9 cellular contexts compared by ENCODE assay signal in genomic region chr12:116143883-116144266, GRCh38.
DNase-seq lines count a peak whose midpoint lies in the region; ATAC-seq, FAIRE-seq and TF ChIP-seq lines count a peak whose summit lies in the region.
"Had no signal": no experiment of that assay in that cellular context is flagged by ENCODE, and none has a peak within 500 bp of the region (broad histone marks: within the 10 kb centered on the region; RNA-seq: fewer than 3 reads in every experiment).

No MANE protein-coding gene starts in this region.

- H3K4me3 ChIP-seq in AG04450 (ENCODE audit: low read depth, low read length) (no peak overlapping the region), HEK293 (ENCODE audit: low read depth, low read length) (no peak overlapping the region), K562 (no peak overlapping the region)

- no peak for TF ChIP-seq RAD21 in K562 (CRISPR knock-in tag; conservative IDR thresholded peaks at IDR 0.05 in 1 of 2, IDR thresholded peaks at IDR 0.05 in 1 of 2)

- peaks cover 43% of the 10 kb centered on the region for H3K4me1 Mint-ChIP-seq in mesothelial cell of epicardium

- peaks cover 37% of the 10 kb centered on the region for H3K4me1 ChIP-seq in HEK293 (ENCODE audit: control insufficient read depth, insufficient read depth, low read length)
- H3K4me1 ChIP-seq in K562 (replicated peaks in 1 of 2; ENCODE audit: control insufficient read depth in 2 of 2, insufficient read depth in 2 of 2, low read length in 2 of 2), result peaks cover 8 to 25% of the 10 kb centered on the region in 2 experiments; a peak in 4 of 5 replicates

- FAIRE-seq in K562 (lab: Jason Lieb, UNC), result no peak

- no peaks in the 10 kb centered on the region for H3K9me3 Mint-ChIP-seq in mesothelial cell of epicardium

- H2AFZ ChIP-seq in K562 (ENCODE audit: low read depth, low read length), result no peak overlapping the region

- no peaks in the 10 kb centered on the region for H3K36me3 Mint-ChIP-seq in mesothelial cell of epicardium

- peaks cover 96% of the 10 kb centered on the region for H3K79me2 ChIP-seq in K562 (ENCODE audit: control insufficient read depth, insufficient read depth, low read length)

- 17% methylated on average over 1 of the region's 1 CpG for WGBS in K562 (ENCODE audit: insufficient coverage, low coverage, missing lambda C conversion rate)

- H3K27ac Mint-ChIP-seq in mesothelial cell of epicardium, result peak overlapping the region; percentile 76

- no peaks in the 10 kb centered on the region for H3K27me3 Mint-ChIP-seq in mesothelial cell of epicardium (ENCODE audit: low read depth)

- intact Hi-C loops in K562 (cut with micrococcal nuclease), result loop anchor here (1.0 to 10.0 kb wide), 2 partner anchors 51 to 92 kb away; no protein-coding TSS in a partner anchor

- no peak for TF ChIP-seq POLR2A in K562 (conservative IDR thresholded peaks at IDR 0.05)

- peak overlapping the region; percentile 2; the same call in 1 of the 2 replicates for H3K4me2 ChIP-seq in K562 (ENCODE audit: insufficient read depth, low read length)

- CTCF ChIA-PET in AG04450 (lab: Charles Lee), result interaction anchor here (0.6 kb wide), 1 partner anchor 207 kb away, joined by 3 read pairs; no protein-coding TSS in a partner anchor
- CTCF ChIA-PET in HEK293 (lab: Yijun Ruan, JAX), result no interaction called here
- CTCF ChIA-PET in K562 (lab: Yijun Ruan, JAX; ENCODE audit: low intra/inter-chr PET ratio), result no interaction called here

- H3K36me3 ChIP-seq in HEK293 (ENCODE audit: control insufficient read depth in 2 of 2, insufficient read depth in 1 of 2, low read length in 2 of 2), result no peaks in the 10 kb centered on the region
- no peaks in the 10 kb centered on the region for H3K36me3 ChIP-seq in K562 (ENCODE audit: control insufficient read depth, insufficient read depth, low read length)

- no peaks in the 10 kb centered on the region for H3K27me3 ChIP-seq in AG04450 (ENCODE audit: control insufficient read depth, insufficient read depth, low read length)
- H3K27me3 ChIP-seq in K562 (ENCODE audit: control insufficient read depth in 2 of 2, insufficient read depth in 2 of 2, low read length in 2 of 2), result no peaks in the 10 kb centered on the region

- in situ Hi-C loops in K562 (cut with MboI), result no loop called here

- H3K9ac ChIP-seq in K562 (ENCODE audit: insufficient read depth in 1 of 2, low read depth in 2 of 2, low read length in 2 of 2), result no peak overlapping the region

- H3K9me1 ChIP-seq in K562 (ENCODE audit: control insufficient read depth, insufficient read depth, low read length), result no peaks in the 10 kb centered on the region

- no peak for TF ChIP-seq EP300 in K562 (IDR thresholded peaks at IDR 0.05; ENCODE audit: low read length)

- no peak for TF ChIP-seq CTCF in AG04450 (IDR thresholded peaks at IDR 0.05; ENCODE audit: low read depth, low read length)
- TF ChIP-seq CTCF in HEK293 (tag by site-specific recombination; IDR thresholded peaks at IDR 0.05), result no peak
- no peak for TF ChIP-seq CTCF in K562 (IDR thresholded peaks at IDR 0.05 in 2 of 3, conservative IDR thresholded peaks at IDR 0.05 in 1 of 3; ENCODE audit: insufficient read depth in 2 of 3, low read depth in 1 of 3, low read length in 3 of 3)
- TF ChIP-seq CTCF in mesothelial cell of epicardium (IDR thresholded peaks at IDR 0.05; ENCODE audit: unreplicated experiment), result no peak

- H3K9me3 ChIP-seq in AG04450 (ENCODE audit: control insufficient read depth, insufficient read depth, low read length), result no peaks in the 10 kb centered on the region
- H3K9me3 ChIP-seq in HEK293 (ENCODE audit: control insufficient read depth, insufficient read depth, low read depth, low read length), result no peaks in the 10 kb centered on the region
- H3K9me3 ChIP-seq in K562 (replicated peaks; ENCODE audit: control insufficient read depth, insufficient read depth, low read depth, low read length), result no peaks in the 10 kb centered on the region

- DNase-seq in AG04450 (ENCODE audit: low read depth, low spot score), result no peak
- DNase-seq in K562 (ENCODE audit: extremely low read depth in 1 of 4, low spot score in 3 of 4), result no peak
- DNase-seq in mesothelial cell of epicardium (ENCODE audit: low spot score in 2 of 2, unreplicated experiment in 2 of 2), result no peak
- DNase-seq in NCI-H187 (lab: John Stamatoyannopoulos, UW), result no peak
- DNase-seq in NCI-H2029 (lab: John Stamatoyannopoulos, UW), result no peak
- no peak for DNase-seq in NAMALWA (ENCODE audit: low spot score)
- DNase-seq: activated CD4-positive, alpha-beta T cell treated with anti-CD3 and anti-CD28 coated beads, Interleukin-2, amount 50 U/mL, for 48 hours had no signal

- H4K20me1 ChIP-seq in K562 (replicated peaks; ENCODE audit: control insufficient read depth, insufficient read depth, low read length), result peaks cover 5% of the 10 kb centered on the region; the same call in 1 of the 2 replicates

- BruUV-seq in K562 (replicated peaks; lab: Mats Ljungman, UMichigan), result no TSS peak

- no peak overlapping the region for H3K4me3 Mint-ChIP-seq in mesothelial cell of epicardium

- ATAC-seq in K562 (peak; percentile 61), HG03139 (IDR thresholded peaks at IDR 0.05; ENCODE audit: unreplicated experiment) (no peak)

- POLR2A ChIA-PET in AG04450 (lab: Yijun Ruan, JAX) (interaction anchor here (1.0 to 1.4 kb wide), 2 partner anchors 9 to 22 kb away, joined by 3 to 6 read pairs; no protein-coding TSS in a partner anchor), HEK293 (lab: Yijun Ruan, JAX) (no interaction called here), K562 (lab: Yijun Ruan, JAX) (interaction anchor here (1.6 kb wide), 1 partner anchor 11 kb away, joined by 5 read pairs; no protein-coding TSS in a partner anchor)

- H3K27ac ChIP-seq in AG04450 (ENCODE audit: low read depth, low read length), result peak overlapping the region; percentile 66
- no peak overlapping the region for H3K27ac ChIP-seq in HEK293 (ENCODE audit: extremely low read depth, low read depth, low read length)
- peak overlapping the region; percentile 30; the same call in 1 of the 3 replicates for H3K27ac ChIP-seq in K562 (ENCODE audit: extremely low read depth, low read depth, low read length)

TF ChIP-seq in HEK293, 187 proteins besides CTCF, POLR2A, EP300 and RAD21:
- peak; percentile 29; the same call in 1 of the 2 replicates for TF ChIP-seq PRDM1 (tag by site-specific recombination; IDR thresholded peaks at IDR 0.05)
- no peak for TF ChIP-seq ZNF692 (tag by site-specific recombination; IDR thresholded peaks at IDR 0.05)

TF ChIP-seq in K562, 482 proteins besides CTCF, POLR2A, EP300 and RAD21:
- TF ChIP-seq SMARCA5 (IDR thresholded peaks at IDR 0.05) (no peak), ZNF263 (CRISPR knock-in tag; IDR thresholded peaks at IDR 0.05; ENCODE audit: borderline replicate concordance) (no peak), ELF2 (CRISPR knock-in tag; IDR thresholded peaks at IDR 0.05) (no peak), KHSRP (IDR thresholded peaks at IDR 0.05) (no peak), NCOA1 (IDR thresholded peaks at IDR 0.05; ENCODE audit: low read depth) (no peak), ZC3H4 (CRISPR knock-in tag; IDR thresholded peaks at IDR 0.05; ENCODE audit: borderline replicate concordance) (no peak), THRB (CRISPR knock-in tag; conservative IDR thresholded peaks at IDR 0.05) (no peak), PML (IDR thresholded peaks at IDR 0.05; ENCODE audit: low read length) (no peak), CC2D1A (IDR thresholded peaks at IDR 0.05) (no peak), RBM17 (IDR thresholded peaks at IDR 0.05; ENCODE audit: borderline replicate concordance, low read depth, low read length) (no peak), ZNF778 (CRISPR knock-in tag; IDR thresholded peaks at IDR 0.05) (no peak), SUPT5H (IDR thresholded peaks at IDR 0.05) (no peak), HCFC1 (IDR thresholded peaks at IDR 0.05; ENCODE audit: low read depth, low read length) (no peak), PHTF2 (CRISPR knock-in tag; IDR thresholded peaks at IDR 0.05) (no peak)
- TF ChIP-seq, protein P1, sequence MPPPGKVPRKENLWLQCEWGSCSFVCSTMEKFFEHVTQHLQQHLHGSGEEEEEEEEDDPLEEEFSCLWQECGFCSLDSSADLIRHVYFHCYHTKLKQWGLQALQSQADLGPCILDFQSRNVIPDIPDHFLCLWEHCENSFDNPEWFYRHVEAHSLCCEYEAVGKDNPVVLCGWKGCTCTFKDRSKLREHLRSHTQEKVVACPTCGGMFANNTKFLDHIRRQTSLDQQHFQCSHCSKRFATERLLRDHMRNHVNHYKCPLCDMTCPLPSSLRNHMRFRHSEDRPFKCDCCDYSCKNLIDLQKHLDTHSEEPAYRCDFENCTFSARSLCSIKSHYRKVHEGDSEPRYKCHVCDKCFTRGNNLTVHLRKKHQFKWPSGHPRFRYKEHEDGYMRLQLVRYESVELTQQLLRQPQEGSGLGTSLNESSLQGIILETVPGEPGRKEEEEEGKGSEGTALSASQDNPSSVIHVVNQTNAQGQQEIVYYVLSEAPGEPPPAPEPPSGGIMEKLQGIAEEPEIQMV (tag; conservative IDR thresholded peaks at IDR 0.05; ENCODE audit: low read depth), result no peak
